17 cellular contexts compared by ENCODE assay signal in genomic region chr7:102908676-102909075, GRCh38.
DNase-seq lines count a peak whose midpoint lies in the region; TF ChIP-seq lines count a peak whose summit lies in the region.
"Had no signal": no experiment of that assay in that cellular context is flagged by ENCODE, and none has a peak within 500 bp of the region (broad histone marks: within the 10 kb centered on the region; RNA-seq: fewer than 3 reads in every experiment).

No MANE protein-coding gene starts in this region.

- H3K9me3 ChIP-seq in neutrophil, result no peaks in the 10 kb centered on the region

- H3K4me3 ChIP-seq in neutrophil (ENCODE audit: low read depth in 1 of 2, low read length in 1 of 2), result no peak overlapping the region
- H3K4me3 ChIP-seq: BLaER1 had no signal

- DNase-seq in AML-193 (lab: John Stamatoyannopoulos, UW) (peak; percentile 58 to 65), GF-D8 (lab: John Stamatoyannopoulos, UW) (peak; percentile 19), MV-4-11 (lab: John Stamatoyannopoulos, UW) (peak; percentile 19), HPDE6-E6E7 (ENCODE audit: extremely low spot score) (no peak)
- DNase-seq in activated CD4-positive, CD25-positive, alpha-beta regulatory T cell (lab: John Stamatoyannopoulos, UW), result no peak
- DNase-seq: ACHN; CD4-positive, alpha-beta memory T cell; DMS 273 treated with DMSO at 0.1 percent for 48 hours; DMS53; DND-41; EL; GOT3; H7; HFFc6; KG1 had no signal

- peaks cover 23% of the 10 kb centered on the region in 2 experiments for H3K4me1 ChIP-seq in neutrophil (ENCODE audit: control insufficient read depth in 1 of 2, insufficient read depth in 1 of 2, low read depth in 1 of 2, low read length in 1 of 2)

- H3K27me3 ChIP-seq in neutrophil, result no peaks in the 10 kb centered on the region
- H3K27me3 ChIP-seq: BLaER1 had no signal

- TF ChIP-seq CTCF in neutrophil (IDR thresholded peaks at IDR 0.05), result no peak

- peak overlapping the region; percentile 33 for H3K27ac ChIP-seq in neutrophil
- H3K27ac ChIP-seq: BLaER1 had no signal

- H3K36me3 ChIP-seq in neutrophil, result no peaks in the 10 kb centered on the region
- H3K36me3 ChIP-seq: BLaER1 had no signal

Comparison
In these comparisons a context has a peak if more than half of its experiments do, and no peak if none do; other contexts are left out.
1. DNase-seq: peak in AML-193 (2 of 2), GF-D8 (single experiment) and MV-4-11 (single experiment); none in HPDE6-E6E7 (single experiment) and activated CD4-positive, CD25-positive, alpha-beta regulatory T cell (0 of 4).